In genomic region chr11:122177238-122177637, GRCh38 we compare ENCODE assay signal across 18 cellular contexts.
A peak's percentile ranks its signal among the peaks of the same experiment; 100 is the strongest.
DNase-seq lines count a peak whose midpoint lies in the region; FAIRE-seq and TF ChIP-seq lines count a peak whose summit lies in the region.
"Had no signal": no experiment of that assay in that cellular context is flagged by ENCODE, and none has a peak within 500 bp of the region (broad histone marks: within the 10 kb centered on the region; RNA-seq: fewer than 3 reads in every experiment).

No MANE protein-coding gene starts in this region.

- H3K36me3 Mint-ChIP-seq in chondrocyte (ENCODE audit: low read depth): peaks cover 3% of the 10 kb centered on the region
- H3K36me3 Mint-ChIP-seq: CD14-positive monocyte had no signal

- TF ChIP-seq CTCF in astrocyte of the cerebellum (IDR thresholded peaks at IDR 0.05; ENCODE audit: low read depth, low read length, missing control alignments) (no peak), keratinocyte (optimal IDR thresholded peaks at IDR 0.05 in 1 of 3, IDR thresholded peaks at IDR 0.05 in 1 of 3, conservative IDR thresholded peaks at IDR 0.05 in 1 of 3; ENCODE audit: extremely low read depth in 1 of 3, insufficient read depth in 2 of 3, low read length in 3 of 3) (no peak), thyroid gland (IDR thresholded peaks at IDR 0.05) (no peak), chondrocyte (IDR thresholded peaks at IDR 0.05) (no peak)

- H4K20me1 ChIP-seq in keratinocyte (ENCODE audit: control insufficient read depth, extremely low read depth, insufficient read depth, low read length): no peaks in the 10 kb centered on the region

- intact Hi-C loops in thyroid gland (cut with DNase I): no loop called here

- no peaks in the 10 kb centered on the region for H3K9me3 ChIP-seq in keratinocyte (ENCODE audit: control insufficient read depth, low read depth, low read length)
- H3K9me3 ChIP-seq in thyroid gland: no peaks in the 10 kb centered on the region
- H3K9me3 ChIP-seq: left ventricle myocardium inferior, ovary, Peyer's patch had no signal

- peaks cover 85% of the 10 kb centered on the region for H3K4me1 Mint-ChIP-seq in chondrocyte (ENCODE audit: low read depth)
- H3K4me1 Mint-ChIP-seq: activated CD4-positive, alpha-beta T cell treated with anti-CD3 and anti-CD28 coated beads for 36 hours; CD14-positive monocyte had no signal

- in situ Hi-C loops in astrocyte of the cerebellum (cut with HindIII; ENCODE audit: low sequenced_read_pairs): no loop called here

- H3K79me2 ChIP-seq in keratinocyte (ENCODE audit: control insufficient read depth, insufficient read depth, low read length): peaks cover 77% of the 10 kb centered on the region

- H3K27me3 Mint-ChIP-seq in chondrocyte (ENCODE audit: low read depth): no peaks in the 10 kb centered on the region

- peaks cover 61% of the 10 kb centered on the region for H3K4me1 ChIP-seq in keratinocyte (ENCODE audit: control insufficient read depth, extremely low read depth, insufficient read depth, low read length)
- peaks cover 20 to 38% of the 10 kb centered on the region in 2 donors for H3K4me1 ChIP-seq in thyroid gland
- H3K4me1 ChIP-seq: Peyer's patch had no signal

- no peak overlapping the region for H3K27ac Mint-ChIP-seq in chondrocyte (ENCODE audit: unreplicated experiment)
- H3K27ac Mint-ChIP-seq: activated CD4-positive, alpha-beta T cell treated with anti-CD3 and anti-CD28 coated beads for 36 hours; CD14-positive monocyte had no signal

- WGBS in thyroid gland, 2 donors: 80 to 88% methylated on average over 1 of the region's 1 CpG

- no peaks in the 10 kb centered on the region for H3K9me3 Mint-ChIP-seq in chondrocyte (ENCODE audit: low read depth)

- no peak overlapping the region for H3K4me3 Mint-ChIP-seq in chondrocyte (ENCODE audit: unreplicated experiment)
- H3K4me3 Mint-ChIP-seq: activated CD4-positive, alpha-beta T cell treated with anti-CD3 and anti-CD28 coated beads for 36 hours; CD14-positive monocyte had no signal

- H3K4me3 ChIP-seq in astrocyte of the cerebellum (ENCODE audit: low read depth, low read length) (peak overlapping the region; percentile 53), keratinocyte (ENCODE audit: control insufficient read depth in 2 of 3, extremely low read depth in 1 of 3, insufficient read depth in 2 of 3, low read depth in 1 of 3, low read length in 3 of 3) (peak overlapping the region; percentile 13 to 97 (median 96)), thyroid gland (replicated peaks in 1 of 3) (no peak overlapping the region)
- H3K4me3 ChIP-seq: left ventricle myocardium inferior, ovary, Peyer's patch, skin epidermis had no signal

- peaks cover 0 to 20% of the 10 kb centered on the region in 2 experiments for H3K36me3 ChIP-seq in keratinocyte (ENCODE audit: control insufficient read depth in 2 of 2, extremely low read depth in 1 of 2, insufficient read depth in 2 of 2, low read length in 2 of 2)
- H3K36me3 ChIP-seq in thyroid gland: no peaks in the 10 kb centered on the region
- H3K36me3 ChIP-seq: left ventricle myocardium inferior, ovary, Peyer's patch had no signal

- no peak overlapping the region for H2AFZ ChIP-seq in keratinocyte (ENCODE audit: control insufficient read depth, low read length)

- TF ChIP-seq POLR2A in thyroid gland (IDR thresholded peaks at IDR 0.05): no peak

- H3K9ac ChIP-seq in keratinocyte (ENCODE audit: control insufficient read depth, extremely low read depth, insufficient read depth, low read length): peak overlapping the region; percentile 38

- no peaks in the 10 kb centered on the region for H3K9me1 ChIP-seq in keratinocyte (ENCODE audit: control insufficient read depth, extremely low read depth, insufficient read depth, low read length)

- H3K4me2 ChIP-seq in keratinocyte (ENCODE audit: control insufficient read depth, extremely low read depth, insufficient read depth, low read depth, low read length): peak overlapping the region; percentile 88

- dilution Hi-C loops in keratinocyte (cut with MboI; ENCODE audit: extremely low pct_ligation_motif_present, low sequenced_read_pairs): no loop called here

- DNase-seq in HT1080 (ENCODE audit: low read depth): peak; percentile 19
- DNase-seq in astrocyte of the cerebellum (ENCODE audit: low read depth): no peak
- no peak for DNase-seq in keratinocyte (ENCODE audit: low read depth, low spot score)
- no peak for DNase-seq in thyroid gland
- DNase-seq in stimulated activated CD4-positive, alpha-beta T cell treated with anti-CD3 and anti-CD28 coated beads, Interleukin-1b, Interleukin-23, amount 100 ng/mL, for 48 hours: no peak
- DNase-seq in chondrocyte (ENCODE audit: low spot score): no peak
- DNase-seq: activated CD4-positive, alpha-beta T cell treated with anti-CD3 and anti-CD28 coated beads for 36 hours; activated effector memory CD4-positive, alpha-beta T cell treated with Interleukin-2 at 50 U/mL for 16 hours; left ventricle myocardium inferior; NCI-H1436; NCI-H2171 treated with DMSO at 0.1 percent for 48 hours; ovary; Peyer's patch; stimulated activated CD4-positive, alpha-beta T cell treated with anti-CD3 and anti-CD28 coated beads, Interleukin-4, amount 100 ng/mL, for 4 hours had no signal

- H3K27ac ChIP-seq in keratinocyte (ENCODE audit: control insufficient read depth, insufficient read depth, low read length) (peak overlapping the region; percentile 46), temporal lobe (ENCODE audit: low read depth, low read length) (peak overlapping the region; percentile 77), thyroid gland (no peak overlapping the region)
- H3K27ac ChIP-seq: left ventricle myocardium inferior, ovary, Peyer's patch, skin epidermis had no signal

- H3K27me3 ChIP-seq in keratinocyte (ENCODE audit: control insufficient read depth, extremely low read depth, insufficient read depth, low read length) (no peaks in the 10 kb centered on the region), thyroid gland (no peaks in the 10 kb centered on the region)
- H3K27me3 ChIP-seq: ovary, Peyer's patch had no signal

- peak; percentile 56 for FAIRE-seq in keratinocyte (lab: Jason Lieb, UNC)
- FAIRE-seq: colon had no signal

Comparison
In these comparisons a context has a peak if more than half of its experiments do, and no peak if none do; other contexts are left out.
1. H3K4me3 ChIP-seq: peak in astrocyte of the cerebellum (single experiment) and keratinocyte (3 of 3); none in thyroid gland (0 of 3).
2. H3K27ac ChIP-seq: peak in keratinocyte (single experiment) and temporal lobe (single experiment); none in thyroid gland (0 of 3).